In genomic region chr2:160700006-160700405, GRCh38 we compare ENCODE assay signal across 21 cellular contexts.
DNase-seq lines count a peak whose midpoint lies in the region; ATAC-seq and TF ChIP-seq lines count a peak whose summit lies in the region.
"Had no signal": no experiment of that assay in that cellular context is flagged by ENCODE, and none has a peak within 500 bp of the region (broad histone marks: within the 10 kb centered on the region; RNA-seq: fewer than 3 reads in every experiment).

No MANE protein-coding gene starts in this region.

- H3K36me3 ChIP-seq in A673 (ENCODE audit: insufficient read depth, low read length, poor library complexity, severe bottlenecking) (no peaks in the 10 kb centered on the region), ovary (no peaks in the 10 kb centered on the region), thyroid gland (no peaks in the 10 kb centered on the region)
- H3K36me3 ChIP-seq: MG63, Peyer's patch had no signal

- no peak overlapping the region for H3K4me3 Mint-ChIP-seq in HFFc6
- H3K4me3 Mint-ChIP-seq in natural killer cell treated with Interleukin-12 subunit alpha and Interleukin-12 subunit beta and Interleukin-15 and Interleukin-18, amount 100 ng/mL, for 72 hours = no peak overlapping the region
- H3K4me3 Mint-ChIP-seq: CD4-positive, CD25-positive, alpha-beta regulatory T cell; H9 had no signal

- no peak for TF ChIP-seq CTCF in A673 (conservative IDR thresholded peaks at IDR 0.05; ENCODE audit: low read depth, low read length)
- no peak for TF ChIP-seq CTCF in HFFc6 (IDR thresholded peaks at IDR 0.05)
- no peak for TF ChIP-seq CTCF in choroid plexus epithelial cell (conservative IDR thresholded peaks at IDR 0.05; ENCODE audit: low read depth, low read length)
- no peak for TF ChIP-seq CTCF in ovary (IDR thresholded peaks at IDR 0.05)
- TF ChIP-seq CTCF in thyroid gland (IDR thresholded peaks at IDR 0.05) = no peak

- intact Hi-C loops in A673 (cut with micrococcal nuclease; ENCODE audit: unreplicated experiment) (loop anchor here (10.0 kb wide), 1 partner anchor 275 kb away; no protein-coding TSS in a partner anchor), ovary (cut with DNase I) (no loop called here), thyroid gland (cut with DNase I) (no loop called here)

- H3K9me3 Mint-ChIP-seq in HFFc6 = no peaks in the 10 kb centered on the region
- no peaks in the 10 kb centered on the region for H3K9me3 Mint-ChIP-seq in natural killer cell treated with Interleukin-12 subunit alpha and Interleukin-12 subunit beta and Interleukin-15 and Interleukin-18, amount 100 ng/mL, for 72 hours
- H3K9me3 Mint-ChIP-seq: H9 had no signal

- peaks cover 69% of the 10 kb centered on the region for H3K4me1 ChIP-seq in A673 (ENCODE audit: insufficient read depth, low read length, poor library complexity, severe bottlenecking)
- H3K4me1 ChIP-seq in ovary (ENCODE audit: insufficient read depth) = no peaks in the 10 kb centered on the region
- H3K4me1 ChIP-seq in thyroid gland = no peaks in the 10 kb centered on the region

- H3K27ac ChIP-seq in A673 (ENCODE audit: low read depth, low read length, poor library complexity, severe bottlenecking) (peak overlapping the region; percentile 71), ovary (no peak overlapping the region), thyroid gland (no peak overlapping the region)
- H3K27ac ChIP-seq: KMS-11, Peyer's patch had no signal

- ATAC-seq in GM21515 (IDR thresholded peaks at IDR 0.05; ENCODE audit: unreplicated experiment) = no peak
- ATAC-seq in natural killer cell treated with Interleukin-12 subunit alpha and Interleukin-12 subunit beta and Interleukin-15 and Interleukin-18, amount 100 ng/mL, for 72 hours = no peak
- ATAC-seq: HepG2 had no signal

- TF ChIP-seq EP300 in ovary (IDR thresholded peaks at IDR 0.05) = no peak

- no peaks in the 10 kb centered on the region for H3K36me3 Mint-ChIP-seq in HFFc6 (ENCODE audit: low read depth)
- H3K36me3 Mint-ChIP-seq in natural killer cell treated with Interleukin-12 subunit alpha and Interleukin-12 subunit beta and Interleukin-15 and Interleukin-18, amount 100 ng/mL, for 72 hours = no peaks in the 10 kb centered on the region
- H3K36me3 Mint-ChIP-seq: CD4-positive, CD25-positive, alpha-beta regulatory T cell had no signal

- H3K4me1 Mint-ChIP-seq in HFFc6 (ENCODE audit: low read depth) = peaks cover 44% of the 10 kb centered on the region
- H3K4me1 Mint-ChIP-seq in natural killer cell treated with Interleukin-12 subunit alpha and Interleukin-12 subunit beta and Interleukin-15 and Interleukin-18, amount 100 ng/mL, for 72 hours (ENCODE audit: low read depth in 2 of 2) = peaks cover 0 to 11% of the 10 kb centered on the region in 2 donors

- H3K27ac Mint-ChIP-seq in HFFc6 = peak overlapping the region; percentile 19; the same call in 1 of the 2 replicates
- H3K27ac Mint-ChIP-seq in natural killer cell treated with Interleukin-12 subunit alpha and Interleukin-12 subunit beta and Interleukin-15 and Interleukin-18, amount 100 ng/mL, for 72 hours = no peak overlapping the region
- H3K27ac Mint-ChIP-seq: CD4-positive, CD25-positive, alpha-beta regulatory T cell; H9 had no signal

- POLR2A ChIA-PET in A673 (lab: Charles Lee; ENCODE audit: low non-redundant PET) = no interaction called here

- no TSS peak for BruUV-seq in A673 (replicated peaks; lab: Mats Ljungman, UMichigan)

- no peak overlapping the region for H3K4me3 ChIP-seq in A673 (ENCODE audit: low read depth, low read length, poor library complexity, severe bottlenecking)
- no peak overlapping the region for H3K4me3 ChIP-seq in choroid plexus epithelial cell (ENCODE audit: low read depth, low read length)
- H3K4me3 ChIP-seq in ovary = no peak overlapping the region
- H3K4me3 ChIP-seq in thyroid gland (replicated peaks in 1 of 3) = no peak overlapping the region
- H3K4me3 ChIP-seq: MG63, Peyer's patch had no signal

- H3K9me3 ChIP-seq in A673 (ENCODE audit: low read depth, low read length, poor library complexity, severe bottlenecking) = no peaks in the 10 kb centered on the region
- H3K9me3 ChIP-seq in ovary = no peaks in the 10 kb centered on the region
- H3K9me3 ChIP-seq in thyroid gland = no peaks in the 10 kb centered on the region
- H3K9me3 ChIP-seq: MG63, Peyer's patch had no signal

- H3K27me3 Mint-ChIP-seq in HFFc6 (ENCODE audit: insufficient read depth) = peaks cover 1% of the 10 kb centered on the region
- peaks cover 10 to 13% of the 10 kb centered on the region in 2 donors for H3K27me3 Mint-ChIP-seq in natural killer cell treated with Interleukin-12 subunit alpha and Interleukin-12 subunit beta and Interleukin-15 and Interleukin-18, amount 100 ng/mL, for 72 hours
- H3K27me3 Mint-ChIP-seq: CD4-positive, CD25-positive, alpha-beta regulatory T cell had no signal

- no peaks in the 10 kb centered on the region for H3K27me3 ChIP-seq in A673 (replicated peaks; ENCODE audit: insufficient read depth, low read depth, low read length, poor library complexity)
- no peaks in the 10 kb centered on the region for H3K27me3 ChIP-seq in ovary
- no peaks in the 10 kb centered on the region for H3K27me3 ChIP-seq in thyroid gland
- H3K27me3 ChIP-seq: MG63, Peyer's patch had no signal

- DNase-seq in A673 (ENCODE audit: low spot score) (peak; percentile 83), HFFc6 (no peak), choroid plexus epithelial cell (ENCODE audit: low read depth) (peak; percentile 19), left kidney (ENCODE audit: low read depth, low spot score) (peak; percentile 67), ovary (no peak), thyroid gland (no peak)
- DNase-seq in natural killer cell treated with Interleukin-12 subunit alpha and Interleukin-12 subunit beta and Interleukin-15 and Interleukin-18, amount 100 ng/mL, for 72 hours (ENCODE audit: low spot score) = no peak
- DNase-seq: 8988T; AML-193; CD4-positive, CD25-positive, alpha-beta regulatory T cell; DMS53; H9; MG63; NCI-H1105; NCI-H187; NCI-H510A treated with DMSO at 0.1 percent for 48 hours; Peyer's patch; SHP77 had no signal

- CTCF ChIA-PET in A673 (lab: Charles Lee) = no interaction called here

- no peak for TF ChIP-seq POLR2A in ovary (IDR thresholded peaks at IDR 0.05)
- TF ChIP-seq POLR2A in thyroid gland (IDR thresholded peaks at IDR 0.05) = no peak

Comparison
In these comparisons a context has a peak if more than half of its experiments do, and no peak if none do; other contexts are left out.
1. DNase-seq: peak in A673 (single experiment), choroid plexus epithelial cell (single experiment) and left kidney (single experiment); none in HFFc6 (single experiment), ovary (0 of 5), thyroid gland (0 of 2) and natural killer cell treated with Interleukin-12 subunit alpha and Interleukin-12 subunit beta and Interleukin-15 and Interleukin-18, amount 100 ng/mL, for 72 hours (single experiment).